In genomic region chr15:90889736-90890456, GRCh38 we compare ENCODE assay signal across 21 cellular contexts. TPM values are rescaled to one million over a fixed set of nuclear protein-coding genes. Genes with fewer than 3 reads are reported as not detected.
DNase-seq lines count a peak whose midpoint lies in the region; ATAC-seq, FAIRE-seq and TF ChIP-seq lines count a peak whose summit lies in the region.
"Had no signal": no experiment of that assay in that cellular context is flagged by ENCODE, and none has a peak within 500 bp of the region (broad histone marks: within the 10 kb centered on the region; RNA-seq: fewer than 3 reads in every experiment).

No MANE protein-coding gene starts in this region.

- no peak overlapping the region for H4K5ac ChIP-seq in H1 (ENCODE audit: insufficient read length, low read depth, low read length)

- no peak for TF ChIP-seq CTCF in CD14-positive monocyte (IDR thresholded peaks at IDR 0.05)
- TF ChIP-seq CTCF in GM23338 (conservative IDR thresholded peaks at IDR 0.05; ENCODE audit: low read depth in 2 of 2) = no peak
- TF ChIP-seq CTCF in H1 (IDR thresholded peaks at IDR 0.05; ENCODE audit: control extremely low read depth in 1 of 3, insufficient read depth in 1 of 3, low read depth in 1 of 3, low read length in 3 of 3) = no peak

- H2BK120ac ChIP-seq in H1 (replicated peaks; ENCODE audit: low read depth, low read length) = no peak overlapping the region

- H3K9me3 ChIP-seq in H1 (ENCODE audit: insufficient read depth in 2 of 2, low read depth in 1 of 2, low read length in 1 of 2) = no peaks in the 10 kb centered on the region
- H3K9me3 ChIP-seq: neutrophil, testis, uterus had no signal

- no peak overlapping the region for H3K4ac ChIP-seq in H1 (replicated peaks; ENCODE audit: insufficient read length, low read depth, low read length)

- no peaks in the 10 kb centered on the region for H3K79me1 ChIP-seq in H1 (ENCODE audit: low read depth, low read length)

- no peaks in the 10 kb centered on the region for H3K23me2 ChIP-seq in H1 (ENCODE audit: low read depth, low read length)

- TF ChIP-seq EP300 in H1 (IDR thresholded peaks at IDR 0.05; ENCODE audit: borderline replicate concordance in 1 of 2, low read depth in 2 of 2, low read length in 2 of 2) = no peak

- H2AFZ ChIP-seq in GM23338 = no peak overlapping the region
- H2AFZ ChIP-seq in H1 (ENCODE audit: low read length) = no peak overlapping the region

- TF ChIP-seq POLR2A in H1 (IDR thresholded peaks at IDR 0.05; ENCODE audit: control extremely low read depth in 1 of 2, low read depth in 2 of 2, low read length in 2 of 2) = no peak

- no peak overlapping the region for H2BK15ac ChIP-seq in H1 (ENCODE audit: low read length)

- no peak overlapping the region for H2BK5ac ChIP-seq in H1 (ENCODE audit: low read depth, low read length)

- peak; percentile 39 for DNase-seq in CD14-positive monocyte (ENCODE audit: low spot score)
- DNase-seq in GM23338 (ENCODE audit: low spot score) = no peak
- no peak for DNase-seq in H1 (ENCODE audit: low read depth in 1 of 2, low spot score in 2 of 2)
- no peak for DNase-seq in DMS114 treated with DMSO at 0.1 percent for 48 hours (lab: John Stamatoyannopoulos, UW; ENCODE audit: unreplicated experiment)
- DNase-seq in kidney glomerular epithelial cell (lab: John Stamatoyannopoulos, UW) = no peak
- DNase-seq: activated CD4-positive, alpha-beta memory T cell treated with anti-CD3 and anti-CD28 coated beads, Interleukin-2, amount 10 ng/mL, durations not matched to agents 7 days and 5 days; activated CD4-positive, CD25-positive, alpha-beta regulatory T cell treated with anti-CD3 and anti-CD28 coated beads, Interleukin-2, amount 50 U/mL, for 72 hours; Kasumi-1; left ventricle myocardium superior; NCI-H1694; NCI-H2171; NCI-H510A treated with DMSO at 0.1 percent for 48 hours; stimulated activated naive CD8-positive, alpha-beta T cell treated with anti-CD3 and anti-CD28 coated beads, Interleukin-15, Interleukin-2, amounts not matched to agents 100 U/mL and 50 U/mL, for 24 hours; T-helper 17 cell; testis; uterus had no signal

- no peak overlapping the region for H3K14ac ChIP-seq in H1 (ENCODE audit: insufficient read length)

- no peaks in the 10 kb centered on the region for H3K79me2 ChIP-seq in GM23338 (replicated peaks; ENCODE audit: insufficient read depth)
- H3K79me2 ChIP-seq in H1 (ENCODE audit: control insufficient read depth in 1 of 2, insufficient read depth in 2 of 2, low read length in 2 of 2) = no peaks in the 10 kb centered on the region

- no peak overlapping the region for H3K27ac ChIP-seq in GM23338 (ENCODE audit: low read depth)
- H3K27ac ChIP-seq in H1 (ENCODE audit: low read depth, low read length) = no peak overlapping the region
- H3K27ac ChIP-seq: neutrophil, testis, uterus had no signal

- H3K36me3 ChIP-seq in GM23338 (ENCODE audit: insufficient read depth) (no peaks in the 10 kb centered on the region), H1 (ENCODE audit: control insufficient read depth in 2 of 4, insufficient read depth in 4 of 4, low read length in 3 of 4) (peaks cover 0 to 2% (median 0%) of the 10 kb centered on the region in 4 experiments; a peak in 2 of 8 replicates)
- H3K36me3 ChIP-seq: uterus had no signal

- peak; percentile 5; the same call in 2 of the 3 replicates for ATAC-seq in GM23338
- ATAC-seq in HG03439 (IDR thresholded peaks at IDR 0.05; ENCODE audit: unreplicated experiment) = no peak
- ATAC-seq: HCT116; left ventricle myocardium superior; SK-N-SH treated with all-trans-retinoic acid at 6 μM for 48 hours; stimulated activated naive CD8-positive, alpha-beta T cell treated with anti-CD3 and anti-CD28 coated beads, Interleukin-15, Interleukin-2, amounts not matched to agents 100 U/mL and 50 U/mL, for 24 hours; T-helper 17 cell had no signal

- H2BK12ac ChIP-seq in H1 (ENCODE audit: low read depth, low read length) = no peak overlapping the region

- H4K8ac ChIP-seq in H1 (ENCODE audit: extremely low read depth, insufficient read depth, low read length) = peak overlapping the region; percentile 2; the same call in 1 of the 2 replicates

- no peaks in the 10 kb centered on the region for H4K20me1 ChIP-seq in GM23338 (replicated peaks; ENCODE audit: insufficient read depth)
- peaks cover 0 to 3% of the 10 kb centered on the region in 2 experiments for H4K20me1 ChIP-seq in H1 (replicated peaks in 1 of 2; ENCODE audit: control insufficient read depth in 1 of 2, insufficient read depth in 2 of 2, low read length in 2 of 2)

- intact Hi-C loops in CD14-positive monocyte (cut with micrococcal nuclease) = loop anchor here (5.0 to 10.0 kb wide), 2 partner anchors 175 to 188 kb away; partner anchors contain the start of gene BLM (in 1 of the 2)

- CTCF ChIA-PET in H1 (lab: Charles Lee; ENCODE audit: partially characterized antibody) = interaction anchor here (0.5 to 2.6 kb wide), 12 partner anchors 7 to 607 kb away, joined by 3 to 13 read pairs (median 4); partner anchors contain the start of genes HDDC3 and UNC45A

- H3K4me1 Mint-ChIP-seq in CD14-positive monocyte (peaks cover 32% of the 10 kb centered on the region), GM23338 (peaks cover 14% of the 10 kb centered on the region)

- H3K27me3 Mint-ChIP-seq in CD14-positive monocyte (ENCODE audit: low read depth in 3 of 3) = peaks cover 0 to 1% (median 0%) of the 10 kb centered on the region in 3 donors
- peaks cover 14% of the 10 kb centered on the region for H3K27me3 Mint-ChIP-seq in GM23338 (ENCODE audit: insufficient read depth, low read depth, poor library complexity)
- H3K27me3 Mint-ChIP-seq: activated CD4-positive, alpha-beta memory T cell treated with anti-CD3 and anti-CD28 coated beads, Interleukin-2, amount 10 ng/mL, durations not matched to agents 7 days and 5 days; progenitor cell of endocrine pancreas had no signal

- peak overlapping the region in 3 of 7 donors; percentile 37 to 63 (median 46) for H3K27ac Mint-ChIP-seq in CD14-positive monocyte
- H3K27ac Mint-ChIP-seq in GM23338 = no peak overlapping the region
- H3K27ac Mint-ChIP-seq: activated CD4-positive, alpha-beta memory T cell treated with anti-CD3 and anti-CD28 coated beads, Interleukin-2, amount 10 ng/mL, durations not matched to agents 7 days and 5 days; progenitor cell of endocrine pancreas; T-helper 17 cell had no signal

- no peak overlapping the region for H3K9ac ChIP-seq in H1 (replicated peaks in 1 of 4; ENCODE audit: extremely low read depth in 1 of 4, low read depth in 3 of 4, low read length in 3 of 4)

- WGBS in H1 (ENCODE audit: extremely low coverage in 1 of 2, insufficient coverage in 1 of 2, insufficient read length in 1 of 2, insufficient replicate concordance in 2 of 2, low coverage in 1 of 2, low lambda C conversion rate in 2 of 2, missing lambda C conversion rate in 1 of 2), 2 experiments = 83% methylated on average over 25 of the region's 31 CpGs; no CpG with 5 or more reads in 1 of the 2 experiments

- no peak overlapping the region for H4K91ac ChIP-seq in H1 (replicated peaks; ENCODE audit: insufficient read length, low read length)

- POLR2A ChIA-PET in H1 (lab: Charles Lee; ENCODE audit: partially characterized antibody) = interaction anchor here (1.1 to 1.2 kb wide), 2 partner anchors 14 to 225 kb away, joined by 3 read pairs; no protein-coding TSS in a partner anchor

- no peaks in the 10 kb centered on the region for H3K9me3 Mint-ChIP-seq in CD14-positive monocyte
- no peaks in the 10 kb centered on the region for H3K9me3 Mint-ChIP-seq in GM23338
- H3K9me3 Mint-ChIP-seq: activated CD4-positive, alpha-beta memory T cell treated with anti-CD3 and anti-CD28 coated beads, Interleukin-2, amount 10 ng/mL, durations not matched to agents 7 days and 5 days had no signal

- no peak overlapping the region for H3K23ac ChIP-seq in H1 (ENCODE audit: insufficient read length)

- H3K18ac ChIP-seq in H1 (ENCODE audit: extremely low read depth, low read length) = no peak overlapping the region

- H3K4me3 ChIP-seq in GM23338 (no peak overlapping the region), H1 (ENCODE audit: extremely low read depth in 1 of 4, insufficient read depth in 2 of 4, low read depth in 3 of 4, low read length in 4 of 4) (no peak overlapping the region)
- H3K4me3 ChIP-seq: testis, uterus had no signal

- no peak for TF ChIP-seq RAD21 in H1 (IDR thresholded peaks at IDR 0.05 in 1 of 2, conservative IDR thresholded peaks at IDR 0.05 in 1 of 2; ENCODE audit: low read depth in 2 of 2, low read length in 2 of 2)

- H3F3A ChIP-seq in GM23338 (replicated peaks; ENCODE audit: low read depth) = 0 out of 2 replicates have a peak, but pooled peaks cover 4% of the 10 kb centered on the region

- no peaks in the 10 kb centered on the region for H3K9me2 ChIP-seq in GM23338 (ENCODE audit: insufficient read depth)

- H3K4me1 ChIP-seq in GM23338 (ENCODE audit: insufficient read depth) = peaks cover 3% of the 10 kb centered on the region; the same call in 1 of the 2 replicates
- H3K4me1 ChIP-seq in H1 (replicated peaks in 1 of 4; ENCODE audit: control insufficient read depth in 3 of 4, insufficient read depth in 4 of 4, low read length in 3 of 4) = peaks cover 0 to 7% (median 4%) of the 10 kb centered on the region in 4 experiments; a peak in 4 of 7 replicates

- H3K4me2 ChIP-seq in GM23338 = no peak overlapping the region
- H3K4me2 ChIP-seq in H1 (ENCODE audit: insufficient read depth in 1 of 2, low read depth in 2 of 2, low read length in 2 of 2) = no peak overlapping the region

- no peak overlapping the region for H2BK20ac ChIP-seq in H1 (ENCODE audit: low read length)

- H2AK5ac ChIP-seq in H1 (ENCODE audit: low read depth, low read length) = no peak overlapping the region

- no peaks in the 10 kb centered on the region for H3K27me3 ChIP-seq in GM23338 (ENCODE audit: insufficient read depth)
- no peaks in the 10 kb centered on the region for H3K27me3 ChIP-seq in H1 (replicated peaks in 1 of 4; ENCODE audit: control insufficient read depth in 3 of 4, extremely low read depth in 1 of 4, insufficient read depth in 3 of 4, low read length in 3 of 4)
- H3K27me3 ChIP-seq: neutrophil, testis, uterus had no signal

- FAIRE-seq in H1 (lab: Jason Lieb, UNC) = no peak

- H3K36me3 Mint-ChIP-seq in CD14-positive monocyte (peaks cover 59 to 86% of the 10 kb centered on the region in 2 donors), GM23338 (ENCODE audit: low read depth) (peaks cover 3% of the 10 kb centered on the region; the same call in 2 of the 3 replicates)

- no peak overlapping the region for H3K56ac ChIP-seq in H1 (replicated peaks; ENCODE audit: insufficient read length, low read depth, low read length)

- H3K4me3 Mint-ChIP-seq in CD14-positive monocyte (no peak overlapping the region), GM23338 (no peak overlapping the region)
- H3K4me3 Mint-ChIP-seq: activated CD4-positive, alpha-beta memory T cell treated with anti-CD3 and anti-CD28 coated beads, Interleukin-2, amount 10 ng/mL, durations not matched to agents 7 days and 5 days; T-helper 17 cell had no signal

RNA-seq across cellular contexts. Expression of gene FES, which starts 5.6 kb away (rescaled TPM):
- polyA plus RNA-seq in CD14-positive monocyte (100 to 1,000 TPM; 140 to 157 TPM), GM23338 (2016; fragmentation: Nextera tagmentation; extraction: Ambion mirVana) (2.7 and 3.1 TPM in 2 replicates), H1 (2011; rRNA removed) (8.5 and 10.9 TPM in 2 replicates)
- total RNA-seq in GM23338 (2014; rRNA removed; shearing (Covaris generic)) = 14.4 and 18.6 TPM in 2 replicates
- total RNA-seq in H1 (2021; fragmentation: NEBNext Ultra II Directional; extraction: Animal tissue kit (Norgen Biotek cat#: 25700)) = 6.8 and 8.6 TPM in 2 replicates
- 9.5 TPM for polyA plus RNA-seq in H1 (2011; cell fraction: cytosol; rRNA removed)
- 42.5 TPM for polyA plus RNA-seq in H1 (2011; cell fraction: nucleus; rRNA removed)
- polyA plus RNA-seq in H1 (2012, experiment 1 of 2) = 4.2 to 9.7 TPM (median 8.0 TPM) in 4 replicates
- 6.3 TPM for polyA plus RNA-seq in H1 (2012, experiment 2 of 2)
- polyA plus RNA-seq in H1 (2013, experiment 1 of 2) = 3.9 TPM
- polyA plus RNA-seq in H1 (2013, experiment 2 of 2) = 3.0 TPM
- polyA minus RNA-seq in H1 (2011; rRNA and poly(A)+ RNA removed) = 7.4 and 8.6 TPM in 2 replicates
- polyA minus RNA-seq in H1 (2011; cell fraction: cytosol; rRNA and poly(A)+ RNA removed) = 9.8 TPM
- polyA minus RNA-seq in H1 (2011; cell fraction: nucleus; rRNA and poly(A)+ RNA removed) = 18.5 TPM

RNA-seq across cellular contexts. Expression of gene MAN2A2, which starts 13.2 kb away (rescaled TPM):
- polyA plus RNA-seq in CD14-positive monocyte (1 to 10 TPM; 6.6 to 7.3 TPM), GM23338 (2016; fragmentation: Nextera tagmentation; extraction: Ambion mirVana) (8.0 and 8.2 TPM in 2 replicates), H1 (2011; rRNA removed) (29.7 and 35.9 TPM in 2 replicates)
- total RNA-seq in GM23338 (2014; rRNA removed; shearing (Covaris generic)) = 3.5 and 17.1 TPM in 2 replicates
- total RNA-seq in H1 (2021; fragmentation: NEBNext Ultra II Directional; extraction: Animal tissue kit (Norgen Biotek cat#: 25700)) = 21.9 and 23.1 TPM in 2 replicates
- 24.6 TPM for polyA plus RNA-seq in H1 (2011; cell fraction: cytosol; rRNA removed)
- 210 TPM for polyA plus RNA-seq in H1 (2011; cell fraction: nucleus; rRNA removed)
- polyA plus RNA-seq in H1 (2012, experiment 1 of 2) = 16.3 to 19.6 TPM (median 18.4 TPM) in 4 replicates
- 4.7 TPM for polyA plus RNA-seq in H1 (2012, experiment 2 of 2)
- polyA plus RNA-seq in H1 (2013, experiment 1 of 2) = 18.5 TPM
- 14.0 TPM for polyA plus RNA-seq in H1 (2013, experiment 2 of 2)
- 20.9 and 24.9 TPM in 2 replicates for polyA minus RNA-seq in H1 (2011; rRNA and poly(A)+ RNA removed)
- 9.3 TPM for polyA minus RNA-seq in H1 (2011; cell fraction: cytosol; rRNA and poly(A)+ RNA removed)
- 32.5 TPM for polyA minus RNA-seq in H1 (2011; cell fraction: nucleus; rRNA and poly(A)+ RNA removed)

RNA-seq across cellular contexts. Expression of gene FURIN, which starts 21.5 kb away (rescaled TPM):
- polyA plus RNA-seq in CD14-positive monocyte (10 to 100 TPM in 1 of 2 donors, 1 to 10 TPM in 1; 6.5 to 14.3 TPM), GM23338 (2016; fragmentation: Nextera tagmentation; extraction: Ambion mirVana) (6.3 and 7.4 TPM in 2 replicates), H1 (2011; rRNA removed) (15.8 and 22.5 TPM in 2 replicates)
- 15.7 and 20.9 TPM in 2 replicates for total RNA-seq in GM23338 (2014; rRNA removed; shearing (Covaris generic))
- total RNA-seq in H1 (2021; fragmentation: NEBNext Ultra II Directional; extraction: Animal tissue kit (Norgen Biotek cat#: 25700)) = 28.0 and 32.1 TPM in 2 replicates
- 14.1 TPM for polyA plus RNA-seq in H1 (2011; cell fraction: cytosol; rRNA removed)
- 23.4 TPM for polyA plus RNA-seq in H1 (2011; cell fraction: nucleus; rRNA removed)
- polyA plus RNA-seq in H1 (2012, experiment 1 of 2) = 14.0 to 24.5 TPM (median 23.1 TPM) in 4 replicates
- 21.8 TPM for polyA plus RNA-seq in H1 (2012, experiment 2 of 2)
- 25.4 TPM for polyA plus RNA-seq in H1 (2013, experiment 1 of 2)
- 27.3 TPM for polyA plus RNA-seq in H1 (2013, experiment 2 of 2)
- polyA minus RNA-seq in H1 (2011; rRNA and poly(A)+ RNA removed) = 14.0 and 17.4 TPM in 2 replicates
- polyA minus RNA-seq in H1 (2011; cell fraction: cytosol; rRNA and poly(A)+ RNA removed) = 17.1 TPM
- polyA minus RNA-seq in H1 (2011; cell fraction: nucleus; rRNA and poly(A)+ RNA removed) = 12.8 TPM

RNA-seq across cellular contexts. Expression of gene HDDC3, which starts 42.5 kb away (rescaled TPM):
- polyA plus RNA-seq in CD14-positive monocyte (10 to 100 TPM; 14.8 to 19.7 TPM), GM23338 (2016; fragmentation: Nextera tagmentation; extraction: Ambion mirVana) (16.0 and 17.4 TPM in 2 replicates), H1 (2011; rRNA removed) (16.5 and 19.6 TPM in 2 replicates)
- total RNA-seq in GM23338 (2014; rRNA removed; shearing (Covaris generic)) = 9.1 and 19.0 TPM in 2 replicates
- 16.3 and 17.0 TPM in 2 replicates for total RNA-seq in H1 (2021; fragmentation: NEBNext Ultra II Directional; extraction: Animal tissue kit (Norgen Biotek cat#: 25700))
- polyA plus RNA-seq in H1 (2011; cell fraction: cytosol; rRNA removed) = 20.7 TPM
- 16.6 TPM for polyA plus RNA-seq in H1 (2011; cell fraction: nucleus; rRNA removed)
- polyA plus RNA-seq in H1 (2012, experiment 1 of 2) = 10.3 to 16.5 TPM (median 13.7 TPM) in 4 replicates
- 13.7 TPM for polyA plus RNA-seq in H1 (2012, experiment 2 of 2)
- 14.9 TPM for polyA plus RNA-seq in H1 (2013, experiment 1 of 2)
- 13.1 TPM for polyA plus RNA-seq in H1 (2013, experiment 2 of 2)
- polyA minus RNA-seq in H1 (2011; rRNA and poly(A)+ RNA removed) = 15.6 and 17.6 TPM in 2 replicates
- polyA minus RNA-seq in H1 (2011; cell fraction: cytosol; rRNA and poly(A)+ RNA removed) = 11.1 TPM
- 17.6 TPM for polyA minus RNA-seq in H1 (2011; cell fraction: nucleus; rRNA and poly(A)+ RNA removed)

RNA-seq across cellular contexts. Expression of gene UNC45A, which starts 45.2 kb away (rescaled TPM):
- polyA plus RNA-seq in CD14-positive monocyte = 10 to 100 TPM; 30.4 to 42.6 TPM
- 86.8 and 87.5 TPM in 2 replicates for total RNA-seq in GM23338 (2014; rRNA removed; shearing (Covaris generic))
- 35.9 and 40.2 TPM in 2 replicates for polyA plus RNA-seq in GM23338 (2016; fragmentation: Nextera tagmentation; extraction: Ambion mirVana)
- total RNA-seq in H1 (2021; fragmentation: NEBNext Ultra II Directional; extraction: Animal tissue kit (Norgen Biotek cat#: 25700)) = 75.4 and 84.2 TPM in 2 replicates
- polyA plus RNA-seq in H1 (2011; rRNA removed) = 74.1 and 87.2 TPM in 2 replicates
- 89.0 TPM for polyA plus RNA-seq in H1 (2011; cell fraction: cytosol; rRNA removed)
- polyA plus RNA-seq in H1 (2011; cell fraction: nucleus; rRNA removed) = 152 TPM
- 58.1 to 98.9 TPM (median 91.2 TPM) in 4 replicates for polyA plus RNA-seq in H1 (2012, experiment 1 of 2)
- polyA plus RNA-seq in H1 (2012, experiment 2 of 2) = 60.3 TPM
- polyA plus RNA-seq in H1 (2013, experiment 1 of 2) = 30.1 TPM
- polyA plus RNA-seq in H1 (2013, experiment 2 of 2) = 26.3 TPM
- polyA minus RNA-seq in H1 (2011; rRNA and poly(A)+ RNA removed) = 72.3 and 80.6 TPM in 2 replicates
- 47.0 TPM for polyA minus RNA-seq in H1 (2011; cell fraction: cytosol; rRNA and poly(A)+ RNA removed)
- polyA minus RNA-seq in H1 (2011; cell fraction: nucleus; rRNA and poly(A)+ RNA removed) = 59.5 TPM
